In genomic region chr2:12169060-12169406, GRCh38 we compare ENCODE assay signal across 1 cellular context.
TF ChIP-seq lines count a peak whose summit lies in the region.

No MANE protein-coding gene starts in this region.

TF ChIP-seq in GM23338, 12 proteins besides CTCF, POLR2A, EP300 and RAD21 (continued from another document):
- no peak for TF ChIP-seq CREB1 (CRISPR knock-in tag; IDR thresholded peaks at IDR 0.05; ENCODE audit: low read depth)
- TF ChIP-seq POLR2AphosphoS5 (IDR thresholded peaks at IDR 0.05; ENCODE audit: low read depth): no peak
- TF ChIP-seq ZNF114 (CRISPR knock-in tag; IDR thresholded peaks at IDR 0.05): no peak
- no peak for TF ChIP-seq NANOG (IDR thresholded peaks at IDR 0.05; ENCODE audit: borderline replicate concordance)
- no peak for TF ChIP-seq JUNB (IDR thresholded peaks at IDR 0.05; ENCODE audit: unreplicated experiment)
- no peak for TF ChIP-seq ETS1 (IDR thresholded peaks at IDR 0.05)
- TF ChIP-seq EZH2phosphoT487 (IDR thresholded peaks at IDR 0.05; ENCODE audit: unreplicated experiment): no peak
- TF ChIP-seq EZH2 (IDR thresholded peaks at IDR 0.05; ENCODE audit: low read depth, unreplicated experiment): no peak
TF ChIP-seq in GM23338: peak in this region for 0.
